ENCODE assay signal across 16 cellular contexts in genomic region chr2:233706720-233707119, GRCh38. TPM values are rescaled to one million over a fixed set of nuclear protein-coding genes. Genes with fewer than 3 reads are reported as not detected.
DNase-seq lines count a peak whose midpoint lies in the region; ATAC-seq, FAIRE-seq and TF ChIP-seq lines count a peak whose summit lies in the region.
"Had no signal": no experiment of that assay in that cellular context is flagged by ENCODE, and none has a peak within 500 bp of the region (broad histone marks: within the 10 kb centered on the region; RNA-seq: fewer than 3 reads in every experiment).

No MANE protein-coding gene starts in this region.

- intact Hi-C loops in kidney (cut with DNase I), result no loop called here
- intact Hi-C loops in mucosa of descending colon (cut with DNase I, micrococcal nuclease), result no loop called here

- FAIRE-seq in A549 (lab: Jason Lieb, UNC) (no peak), kidney (lab: Jason Lieb, UNC) (no peak)
- FAIRE-seq: D721Med had no signal

- peak overlapping the region; percentile 80 for H3K27ac Mint-ChIP-seq in chondrocyte (ENCODE audit: unreplicated experiment)
- no peak overlapping the region for H3K27ac Mint-ChIP-seq in activated naive CD8-positive, alpha-beta T cell treated with anti-CD3 and anti-CD28 coated beads for 36 hours
- H3K27ac Mint-ChIP-seq: activated B cell treated with CpG ODN at 0.5 μM for 24 hours; activated naive CD4-positive, alpha-beta T cell treated with anti-CD3 and anti-CD28 coated beads for 36 hours; neural progenitor cell; stimulated activated memory B cell treated with anti-CD40 and anti-IgM and Interleukin-4, amounts not matched to agents 10 μg/mL and 1 μg/mL and 100 μg/mL, for 72 hours had no signal

- peaks cover 7% of the 10 kb centered on the region for H3K36me3 Mint-ChIP-seq in chondrocyte (ENCODE audit: low read depth)
- H3K36me3 Mint-ChIP-seq in activated naive CD8-positive, alpha-beta T cell treated with anti-CD3 and anti-CD28 coated beads for 36 hours, result peaks cover 2% of the 10 kb centered on the region
- H3K36me3 Mint-ChIP-seq: neural progenitor cell had no signal

- no peak overlapping the region for H3K4me3 Mint-ChIP-seq in chondrocyte (ENCODE audit: unreplicated experiment)
- no peak overlapping the region for H3K4me3 Mint-ChIP-seq in activated naive CD8-positive, alpha-beta T cell treated with anti-CD3 and anti-CD28 coated beads for 36 hours
- H3K4me3 Mint-ChIP-seq: activated B cell treated with CpG ODN at 0.5 μM for 24 hours; activated naive CD4-positive, alpha-beta T cell treated with anti-CD3 and anti-CD28 coated beads for 36 hours; central memory CD8-positive, alpha-beta T cell; neural progenitor cell; stimulated activated memory B cell treated with anti-CD40 and anti-IgM and Interleukin-4, amounts not matched to agents 10 μg/mL and 1 μg/mL and 100 μg/mL, for 72 hours had no signal

- peak in 1 of 2 experiments; percentile 72 for DNase-seq in A549 (ENCODE audit: low read depth in 1 of 2, low spot score in 1 of 2)
- DNase-seq in MG63, result peak; percentile 69
- no peak for DNase-seq in chondrocyte (ENCODE audit: low spot score)
- no peak for DNase-seq in kidney
- DNase-seq in mucosa of descending colon, result no peak
- DNase-seq in NCI-H524 (lab: John Stamatoyannopoulos, UW), result no peak
- DNase-seq in NCI-H2171 (lab: John Stamatoyannopoulos, UW), result no peak
- DNase-seq in activated naive CD8-positive, alpha-beta T cell treated with anti-CD3 and anti-CD28 coated beads for 36 hours, result no peak
- DNase-seq: activated B cell treated with CpG ODN at 0.5 μM for 24 hours; activated naive CD4-positive, alpha-beta T cell treated with anti-CD3 and anti-CD28 coated beads for 36 hours; NCI-H1417; OCI-M1 had no signal

- peaks cover 63% of the 10 kb centered on the region for H3K4me1 Mint-ChIP-seq in chondrocyte (ENCODE audit: low read depth)
- no peaks in the 10 kb centered on the region for H3K4me1 Mint-ChIP-seq in activated naive CD8-positive, alpha-beta T cell treated with anti-CD3 and anti-CD28 coated beads for 36 hours
- H3K4me1 Mint-ChIP-seq: central memory CD8-positive, alpha-beta T cell; neural progenitor cell had no signal

- ATAC-seq in A549 (peak; percentile 48 to 69; a peak in 5 of 6 replicates), mucosa of descending colon (no peak)
- ATAC-seq: stimulated activated memory B cell treated with anti-CD40 and anti-IgM and Interleukin-4, amounts not matched to agents 10 μg/mL and 1 μg/mL and 100 μg/mL, for 72 hours had no signal

- peak overlapping the region; percentile 47 for H3K4me2 ChIP-seq in A549
- H3K4me2 ChIP-seq: neural progenitor cell had no signal

- 0 out of 5 replicates have a peak, but pooled peaks of 1 of the 2 experiments have one; percentile 4 for TF ChIP-seq RAD21 in A549 (conservative IDR thresholded peaks at IDR 0.05 in 1 of 2, IDR thresholded peaks at IDR 0.05 in 1 of 2)

- H3K9me3 ChIP-seq in A549 (peaks cover 43% of the 10 kb centered on the region), MG63 (peaks cover 2% of the 10 kb centered on the region; the same call in 1 of the 2 replicates), kidney (ENCODE audit: control insufficient read depth in 1 of 2, low read length in 2 of 2) (no peaks in the 10 kb centered on the region), mucosa of descending colon (no peaks in the 10 kb centered on the region)

- CTCF ChIA-PET in A549 (lab: Yijun Ruan, JAX), result interaction anchor here (1.6 to 2.2 kb wide), 4 partner anchors 9 to 258 kb away, joined by 5 to 11 read pairs (median 8); no protein-coding TSS in a partner anchor

- POLR2A ChIA-PET in A549 (lab: Yijun Ruan, JAX), result interaction anchor here (0.5 to 2.1 kb wide), 4 partner anchors 126 to 750 kb away, joined by 3 to 7 read pairs (median 4); partner anchors contain the start of gene USP40

- H3K4me3 ChIP-seq in A549, result no peak overlapping the region
- H3K4me3 ChIP-seq in MG63, result no peak overlapping the region
- H3K4me3 ChIP-seq in kidney (ENCODE audit: low read length in 2 of 2), result no peak overlapping the region
- no peak overlapping the region for H3K4me3 ChIP-seq in mucosa of descending colon
- H3K4me3 ChIP-seq: neural progenitor cell had no signal

- TF ChIP-seq CTCF in A549 (IDR thresholded peaks at IDR 0.05) (no peak), chondrocyte (IDR thresholded peaks at IDR 0.05) (no peak), kidney (IDR thresholded peaks at IDR 0.05; ENCODE audit: borderline replicate concordance, extremely low read depth, insufficient read depth) (no peak), mucosa of descending colon (IDR thresholded peaks at IDR 0.05) (no peak)

- H3K9ac ChIP-seq in kidney (ENCODE audit: low read length in 2 of 2), result no peak overlapping the region
- H3K9ac ChIP-seq: neural progenitor cell had no signal

- no peaks in the 10 kb centered on the region for H3K27me3 ChIP-seq in MG63
- H3K27me3 ChIP-seq: neural progenitor cell had no signal

- peaks cover 21% of the 10 kb centered on the region for H3K9me3 Mint-ChIP-seq in chondrocyte (ENCODE audit: low read depth)
- H3K9me3 Mint-ChIP-seq in activated naive CD8-positive, alpha-beta T cell treated with anti-CD3 and anti-CD28 coated beads for 36 hours, result peaks cover 6% of the 10 kb centered on the region
- H3K9me3 Mint-ChIP-seq: activated naive CD4-positive, alpha-beta T cell treated with anti-CD3 and anti-CD28 coated beads for 36 hours had no signal

- H3K27ac ChIP-seq in A549 (peak overlapping the region; percentile 98 to 100), kidney (ENCODE audit: low read depth in 2 of 2, low read length in 2 of 2) (peak overlapping the region; percentile 23 to 51)
- H3K27ac ChIP-seq: neural progenitor cell had no signal

- no peaks in the 10 kb centered on the region for H3K27me3 Mint-ChIP-seq in chondrocyte (ENCODE audit: low read depth)
- peaks cover 16% of the 10 kb centered on the region for H3K27me3 Mint-ChIP-seq in activated naive CD8-positive, alpha-beta T cell treated with anti-CD3 and anti-CD28 coated beads for 36 hours

- TF ChIP-seq EP300 in A549 (IDR thresholded peaks at IDR 0.05), result no peak

- WGBS in A549 (ENCODE audit: missing lambda C conversion rate), result 44% methylated on average over 1 of the region's 1 CpG

- peaks cover 65% of the 10 kb centered on the region for H3K4me1 ChIP-seq in A549
- peaks cover 7 to 19% of the 10 kb centered on the region in 2 donors for H3K4me1 ChIP-seq in kidney (ENCODE audit: control insufficient read depth in 1 of 2, insufficient read depth in 1 of 2, low read depth in 1 of 2, low read length in 2 of 2)
- no peaks in the 10 kb centered on the region for H3K4me1 ChIP-seq in mucosa of descending colon (ENCODE audit: low read depth)
- H3K4me1 ChIP-seq: neural progenitor cell had no signal

- no peak for TF ChIP-seq POLR2A in A549 (IDR thresholded peaks at IDR 0.05; ENCODE audit: low read length)

- H3K36me3 ChIP-seq in MG63 (no peaks in the 10 kb centered on the region; the same call in 1 of the 2 replicates), kidney (ENCODE audit: control insufficient read depth in 1 of 2, insufficient read depth in 2 of 2, low read length in 2 of 2) (peaks cover 0 to 4% of the 10 kb centered on the region in 2 donors), mucosa of descending colon (ENCODE audit: low read depth) (no peaks in the 10 kb centered on the region)
- H3K36me3 ChIP-seq: neural progenitor cell had no signal

RNA-seq across cellular contexts. Expression of gene UGT1A5, which starts 6.0 kb away (rescaled TPM):
- polyA plus RNA-seq in A549 (2011; rRNA removed), result 0.05 TPM in 1 of 2 replicates, not detected in the other
- polyA plus RNA-seq in A549 (2012; cell fraction: cytosol; rRNA removed), result 0.03 and 0.04 TPM in 2 replicates
- 0.02 TPM in 1 of 2 replicates, not detected in the other for polyA plus RNA-seq in A549 (2012; cell fraction: nucleus; rRNA removed)
- polyA plus RNA-seq in A549 (2017; fragmentation: RNase III; extraction: RNeasy Plus Mini Kit Qiagen cat#74134 plus additional on column Dnase treatment), result 0.12 TPM in 1 of 3 replicates, not detected in the others
- polyA minus RNA-seq in A549 (2011; rRNA and poly(A)+ RNA removed), result 1.1 and 1.2 TPM in 2 replicates
- total RNA-seq in MG63 (2014; rRNA removed; shearing (Covaris generic); ENCODE audit: low replicate concordance), result not detected in 2 replicates
- not detected in 3 replicates for total RNA-seq in chondrocyte
- 2.1 TPM for total RNA-seq in kidney
- not detected for polyA plus RNA-seq in kidney (ENCODE audit: insufficient read depth, low read depth, low replicate concordance)
- total RNA-seq in mucosa of descending colon, result 1 to 10 TPM; 2.1 to 6.5 (median 2.4) TPM
- total RNA-seq in activated naive CD8-positive, alpha-beta T cell treated with anti-CD3 and anti-CD28 coated beads for 36 hours, result not detected
- total RNA-seq: activated B cell treated with CpG ODN at 0.5 μM for 24 hours; activated naive CD4-positive, alpha-beta T cell treated with anti-CD3 and anti-CD28 coated beads for 36 hours had no signal

RNA-seq across cellular contexts. Expression of gene UGT1A4, which starts 11.8 kb away (rescaled TPM):
- polyA plus RNA-seq in A549 (2011; rRNA removed), result 0.09 and 0.13 TPM in 2 replicates
- polyA plus RNA-seq in A549 (2012; cell fraction: cytosol; rRNA removed), result 0.10 and 0.20 TPM in 2 replicates
- 0.30 and 0.43 TPM in 2 replicates for polyA plus RNA-seq in A549 (2012; cell fraction: nucleus; rRNA removed)
- 0.05 to 0.14 TPM (median 0.12 TPM) in 3 replicates for polyA plus RNA-seq in A549 (2017; fragmentation: RNase III; extraction: RNeasy Plus Mini Kit Qiagen cat#74134 plus additional on column Dnase treatment)
- polyA minus RNA-seq in A549 (2011; rRNA and poly(A)+ RNA removed), result 1.4 and 1.6 TPM in 2 replicates
- total RNA-seq in MG63 (2014; rRNA removed; shearing (Covaris generic); ENCODE audit: low replicate concordance), result not detected in 2 replicates
- total RNA-seq in chondrocyte, result not detected in 3 replicates
- total RNA-seq in kidney, result 1.1 TPM
- 0.84 TPM for polyA plus RNA-seq in kidney (ENCODE audit: insufficient read depth, low read depth, low replicate concordance)
- 1 to 10 TPM; 2.4 to 7.0 (median 2.9) TPM for total RNA-seq in mucosa of descending colon
- not detected for total RNA-seq in activated naive CD8-positive, alpha-beta T cell treated with anti-CD3 and anti-CD28 coated beads for 36 hours
- total RNA-seq: activated B cell treated with CpG ODN at 0.5 μM for 24 hours; activated naive CD4-positive, alpha-beta T cell treated with anti-CD3 and anti-CD28 coated beads for 36 hours had no signal

RNA-seq across cellular contexts. Expression of gene UGT1A6, which starts 14.0 kb away (rescaled TPM):
- polyA plus RNA-seq in A549 (2011; rRNA removed) (3.5 and 5.5 TPM in 2 replicates), A549 (2017; fragmentation: RNase III; extraction: RNeasy Plus Mini Kit Qiagen cat#74134 plus additional on column Dnase treatment) (2.0 to 2.9 TPM (median 2.5 TPM) in 3 replicates), kidney (ENCODE audit: insufficient read depth, low read depth, low replicate concordance) (110 TPM)
- polyA plus RNA-seq in A549 (2012; cell fraction: cytosol; rRNA removed), result 0.63 and 0.67 TPM in 2 replicates
- polyA plus RNA-seq in A549 (2012; cell fraction: nucleus; rRNA removed), result 1.3 and 2.8 TPM in 2 replicates
- polyA minus RNA-seq in A549 (2011; rRNA and poly(A)+ RNA removed), result 4.1 and 4.9 TPM in 2 replicates
- 0.20 and 0.35 TPM in 2 replicates for total RNA-seq in MG63 (2014; rRNA removed; shearing (Covaris generic); ENCODE audit: low replicate concordance)
- total RNA-seq in chondrocyte (0.17 TPM in 1 of 3 replicates, not detected in the others), kidney (43.7 TPM), mucosa of descending colon (10 to 100 TPM in 1 of 3 donors, 1 to 10 TPM in 2; 8.5 to 19.3 (median 8.7) TPM)
- not detected for total RNA-seq in activated naive CD8-positive, alpha-beta T cell treated with anti-CD3 and anti-CD28 coated beads for 36 hours
- total RNA-seq: activated B cell treated with CpG ODN at 0.5 μM for 24 hours; activated naive CD4-positive, alpha-beta T cell treated with anti-CD3 and anti-CD28 coated beads for 36 hours had no signal

RNA-seq across cellular contexts. Expression of gene UGT1A3, which starts 22.1 kb away (rescaled TPM):
- polyA plus RNA-seq in A549 (2011; rRNA removed), result 0.39 and 0.49 TPM in 2 replicates
- polyA plus RNA-seq in A549 (2012; cell fraction: cytosol; rRNA removed), result 0.05 and 0.06 TPM in 2 replicates
- 0.07 and 0.09 TPM in 2 replicates for polyA plus RNA-seq in A549 (2012; cell fraction: nucleus; rRNA removed)
- polyA plus RNA-seq in A549 (2017; fragmentation: RNase III; extraction: RNeasy Plus Mini Kit Qiagen cat#74134 plus additional on column Dnase treatment), result 0.08 to 0.23 TPM (median 0.17 TPM) in 3 replicates
- 0.62 and 0.73 TPM in 2 replicates for polyA minus RNA-seq in A549 (2011; rRNA and poly(A)+ RNA removed)
- not detected in 2 replicates for total RNA-seq in MG63 (2014; rRNA removed; shearing (Covaris generic); ENCODE audit: low replicate concordance)
- total RNA-seq in chondrocyte, result not detected in 3 replicates
- 0.57 TPM for total RNA-seq in kidney
- polyA plus RNA-seq in kidney (ENCODE audit: insufficient read depth, low read depth, low replicate concordance), result 0.47 TPM
- 1 to 10 TPM; 2.6 to 4.7 (median 2.7) TPM for total RNA-seq in mucosa of descending colon
- total RNA-seq in activated naive CD8-positive, alpha-beta T cell treated with anti-CD3 and anti-CD28 coated beads for 36 hours, result not detected
- total RNA-seq: activated B cell treated with CpG ODN at 0.5 μM for 24 hours; activated naive CD4-positive, alpha-beta T cell treated with anti-CD3 and anti-CD28 coated beads for 36 hours had no signal

RNA-seq across cellular contexts. Expression of gene UGT1A7, which starts 25.0 kb away (rescaled TPM):
- polyA plus RNA-seq in A549 (2011; rRNA removed) (8.9 and 10.0 TPM in 2 replicates), A549 (2017; fragmentation: RNase III; extraction: RNeasy Plus Mini Kit Qiagen cat#74134 plus additional on column Dnase treatment) (6.9 to 9.8 TPM (median 9.3 TPM) in 3 replicates), kidney (ENCODE audit: insufficient read depth, low read depth, low replicate concordance) (1.3 TPM)
- 0.93 and 1.1 TPM in 2 replicates for polyA plus RNA-seq in A549 (2012; cell fraction: cytosol; rRNA removed)
- 1.2 and 2.3 TPM in 2 replicates for polyA plus RNA-seq in A549 (2012; cell fraction: nucleus; rRNA removed)
- polyA minus RNA-seq in A549 (2011; rRNA and poly(A)+ RNA removed), result 3.8 and 5.9 TPM in 2 replicates
- 0.10 TPM in 1 of 2 replicates, not detected in the other for total RNA-seq in MG63 (2014; rRNA removed; shearing (Covaris generic); ENCODE audit: low replicate concordance)
- total RNA-seq in chondrocyte (0.12 to 0.23 TPM in 2 of 3 replicates, not detected in the other), kidney (0.35 TPM), mucosa of descending colon (10 to 100 TPM in 1 of 3 donors, 1 to 10 TPM in 2; 5.4 to 19.5 (median 5.9) TPM)
- total RNA-seq in activated naive CD8-positive, alpha-beta T cell treated with anti-CD3 and anti-CD28 coated beads for 36 hours, result not detected
- total RNA-seq: activated B cell treated with CpG ODN at 0.5 μM for 24 hours; activated naive CD4-positive, alpha-beta T cell treated with anti-CD3 and anti-CD28 coated beads for 36 hours had no signal
